Comparison of ENCODE assay signal across 20 cellular contexts in the genomic region with DNA sequence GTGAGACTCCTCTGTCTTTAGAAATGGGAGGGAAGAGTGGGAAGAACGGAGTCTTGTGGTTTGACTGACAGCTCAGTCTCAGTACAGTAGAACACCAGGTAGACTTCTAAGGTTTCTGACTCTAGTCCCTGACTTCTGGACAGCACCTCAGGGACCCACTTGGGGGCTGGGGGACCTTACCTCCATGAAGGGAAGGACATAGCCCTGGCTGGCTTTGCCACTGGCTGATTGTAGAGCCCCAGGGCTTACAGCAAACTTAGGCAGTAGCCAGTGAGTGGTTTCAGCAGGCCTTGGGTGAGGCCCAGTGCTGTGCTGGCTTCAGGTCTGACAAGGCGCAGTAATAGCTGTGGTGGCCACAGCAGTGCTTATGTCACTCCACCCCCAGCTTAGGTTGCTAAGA.
"Had no signal": no experiment of that assay in that cellular context is flagged by ENCODE, and none has a peak within 500 bp of the region (broad histone marks: within the 10 kb centered on the region; RNA-seq: fewer than 3 reads in every experiment).

No MANE protein-coding gene starts in this region.

- H3K4me1 Mint-ChIP-seq: memory B cell; naive thymus-derived CD4-positive, alpha-beta T cell; stimulated activated naive B cell treated with anti-CD40 and anti-IgM and Interleukin-4, amounts not matched to agents 10 μg/mL and 1 μg/mL and 100 μg/mL, for 72 hours had no signal

- DNase-seq: heart right ventricle; islet precursor cell; kidney glomerular epithelial cell; left cardiac atrium; left ventricle myocardium superior; midbrain; naive thymus-derived CD4-positive, alpha-beta T cell; nucleus accumbens; stimulated activated CD4-positive, alpha-beta T cell treated with anti-CD3 and anti-CD28 coated beads, Interleukin-4, amount 100 ng/mL, for 24 hours; stimulated activated naive B cell treated with anti-CD40 and anti-IgM and Interleukin-4, amounts not matched to agents 10 μg/mL and 1 μg/mL and 100 μg/mL, for 72 hours; substantia nigra had no signal

- H3K36me3 Mint-ChIP-seq: memory B cell; naive thymus-derived CD4-positive, alpha-beta T cell; natural killer cell treated with Interleukin-12 subunit alpha and Interleukin-12 subunit beta and Interleukin-15 and Interleukin-18, amount 100 ng/mL, for 72 hours; stimulated activated naive B cell treated with anti-CD40 and anti-IgM and Interleukin-4, amounts not matched to agents 10 μg/mL and 1 μg/mL and 100 μg/mL, for 72 hours; type B pancreatic cell had no signal

- ATAC-seq: heart right ventricle; left cardiac atrium; left lobe of liver; left ventricle myocardium superior; mucosa of descending colon; naive thymus-derived CD4-positive, alpha-beta T cell; right cardiac atrium; sciatic nerve; stimulated activated naive B cell treated with anti-CD40 and anti-IgM and Interleukin-4, amounts not matched to agents 10 μg/mL and 1 μg/mL and 100 μg/mL, for 72 hours had no signal

- H3K4me3 Mint-ChIP-seq: memory B cell; naive thymus-derived CD4-positive, alpha-beta T cell; natural killer cell treated with Interleukin-12 subunit alpha and Interleukin-12 subunit beta and Interleukin-15 and Interleukin-18, amount 100 ng/mL, for 72 hours; stimulated activated naive B cell treated with anti-CD40 and anti-IgM and Interleukin-4, amounts not matched to agents 10 μg/mL and 1 μg/mL and 100 μg/mL, for 72 hours; stimulated activated naive CD8-positive, alpha-beta T cell treated with anti-CD3 and anti-CD28 coated beads, Interleukin-15, Interleukin-2, amounts not matched to agents 100 ng/mL and 50 ng/mL, for 24 hours; type B pancreatic cell had no signal

- H3K9me3 Mint-ChIP-seq: memory B cell; stimulated activated naive B cell treated with anti-CD40 and anti-IgM and Interleukin-4, amounts not matched to agents 10 μg/mL and 1 μg/mL and 100 μg/mL, for 72 hours; type B pancreatic cell had no signal

- H3K27ac Mint-ChIP-seq: memory B cell; naive thymus-derived CD4-positive, alpha-beta T cell; natural killer cell treated with Interleukin-12 subunit alpha and Interleukin-12 subunit beta and Interleukin-15 and Interleukin-18, amount 100 ng/mL, for 72 hours; progenitor cell of endocrine pancreas; stimulated activated naive B cell treated with anti-CD40 and anti-IgM and Interleukin-4, amounts not matched to agents 10 μg/mL and 1 μg/mL and 100 μg/mL, for 72 hours; stimulated activated naive CD8-positive, alpha-beta T cell treated with anti-CD3 and anti-CD28 coated beads, Interleukin-15, Interleukin-2, amounts not matched to agents 100 ng/mL and 50 ng/mL, for 24 hours; type B pancreatic cell had no signal

- H3K27me3 Mint-ChIP-seq: memory B cell; naive thymus-derived CD4-positive, alpha-beta T cell; natural killer cell treated with Interleukin-12 subunit alpha and Interleukin-12 subunit beta and Interleukin-15 and Interleukin-18, amount 100 ng/mL, for 72 hours; progenitor cell of endocrine pancreas; stimulated activated naive B cell treated with anti-CD40 and anti-IgM and Interleukin-4, amounts not matched to agents 10 μg/mL and 1 μg/mL and 100 μg/mL, for 72 hours; stimulated activated naive CD8-positive, alpha-beta T cell treated with anti-CD3 and anti-CD28 coated beads, Interleukin-15, Interleukin-2, amounts not matched to agents 100 ng/mL and 50 ng/mL, for 24 hours; type B pancreatic cell had no signal
